14 cellular contexts compared by ENCODE assay signal in the genomic region with DNA sequence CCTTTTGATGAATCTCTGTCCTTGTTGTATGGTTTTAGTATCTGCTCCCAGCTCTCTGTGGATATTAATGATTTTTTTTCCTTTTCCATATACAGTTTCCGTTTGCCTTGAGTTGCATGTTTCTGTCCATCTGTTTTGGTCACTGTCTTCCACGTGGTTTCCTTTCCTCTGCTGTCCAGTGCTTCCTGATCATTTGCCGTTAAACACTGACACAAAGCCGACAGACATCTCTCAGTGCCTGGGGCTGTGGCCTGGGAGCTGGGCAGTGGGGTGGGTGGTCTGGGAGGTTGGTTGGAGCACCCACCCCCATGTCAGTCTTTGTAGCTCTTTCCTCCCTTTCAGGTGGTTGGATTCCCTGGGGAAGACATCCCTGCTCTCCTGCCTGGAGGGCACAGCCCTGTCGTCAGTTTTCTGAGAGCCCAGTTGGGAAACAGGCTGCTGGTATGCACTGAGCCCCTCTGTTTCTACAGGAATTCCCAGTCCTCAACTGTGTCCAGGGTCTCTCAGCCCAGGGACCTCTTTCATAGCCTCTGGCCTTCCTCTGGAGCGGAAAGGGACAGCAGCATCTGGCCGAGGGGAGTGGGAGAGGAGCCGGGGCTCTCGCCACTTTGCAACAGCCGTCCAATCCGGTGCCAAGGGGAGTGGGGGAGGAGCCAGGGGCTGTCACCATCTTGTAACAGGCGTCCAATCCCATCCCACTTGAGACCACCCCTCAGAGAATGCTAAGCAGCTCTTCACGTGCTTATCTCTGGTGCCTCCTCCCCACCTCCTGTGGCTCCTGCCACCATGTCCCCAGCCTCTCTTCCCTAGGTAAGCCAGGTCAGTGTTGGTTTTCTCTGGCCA.
"Had no signal": no experiment of that assay in that cellular context is flagged by ENCODE, and none has a peak within 500 bp of the region (broad histone marks: within the 10 kb centered on the region; RNA-seq: fewer than 3 reads in every experiment).

No MANE protein-coding gene starts in this region.

- H3K4me3 ChIP-seq: breast epithelium, hepatocyte, skin epidermis, tibial artery, uterus had no signal

- H2AFZ ChIP-seq: hepatocyte, parathyroid adenoma had no signal

- H3K4me1 Mint-ChIP-seq: activated CD4-positive, alpha-beta T cell treated with anti-CD3 and anti-CD28 coated beads, Interleukin-2, amount 10 ng/mL, durations not matched to agents 7 days and 5 days had no signal

- H3K79me2 ChIP-seq: hepatocyte, parathyroid adenoma had no signal

- H3K36me3 ChIP-seq: breast epithelium, tibial artery, uterus had no signal

- H3K27ac ChIP-seq: breast epithelium, hepatocyte, parathyroid adenoma, skin epidermis, tibial artery, uterus had no signal

- H3K9ac ChIP-seq: parathyroid adenoma had no signal

- DNase-seq: activated CD4-positive, alpha-beta T cell treated with anti-CD3 and anti-CD28 coated beads, Interleukin-2, amount 10 ng/mL, durations not matched to agents 7 days and 5 days; activated naive CD4-positive, alpha-beta T cell; aorta; kidney glomerular epithelial cell; stimulated activated CD4-positive, alpha-beta T cell treated with anti-CD3 and anti-CD28 coated beads, Interleukin-4, amount 100 ng/mL, for 24 hours; stimulated activated naive CD4-positive, alpha-beta T cell; tibial artery; uterus had no signal

- H3K4me1 ChIP-seq: breast epithelium, parathyroid adenoma had no signal

- H3K9me3 Mint-ChIP-seq: activated CD4-positive, alpha-beta T cell treated with anti-CD3 and anti-CD28 coated beads, Interleukin-2, amount 10 ng/mL, durations not matched to agents 7 days and 5 days; dendritic cell treated with granulocyte-macrophage colony-stimulating factor and Interleukin-4, amounts not matched to agents 40 ng/mL and 50 ng/mL, for 4 days; T-helper 2 cell treated with Interferon-gamma antibody and Interleukin-4, amounts not matched to agents 5 μg/mL and 100 μg/mL, for 36 hours had no signal

- H3K27me3 ChIP-seq: breast epithelium had no signal

- H3K4me2 ChIP-seq: hepatocyte had no signal

- H3K9me3 ChIP-seq: breast epithelium, tibial artery, uterus had no signal

- H3K4me3 Mint-ChIP-seq: activated CD4-positive, alpha-beta T cell treated with anti-CD3 and anti-CD28 coated beads, Interleukin-2, amount 10 ng/mL, durations not matched to agents 7 days and 5 days; dendritic cell treated with granulocyte-macrophage colony-stimulating factor and Interleukin-4, amounts not matched to agents 40 ng/mL and 50 ng/mL, for 4 days; T-helper 2 cell treated with Interferon-gamma antibody and Interleukin-4, amounts not matched to agents 5 μg/mL and 100 μg/mL, for 36 hours had no signal

- H3K27ac Mint-ChIP-seq: activated CD4-positive, alpha-beta T cell treated with anti-CD3 and anti-CD28 coated beads, Interleukin-2, amount 10 ng/mL, durations not matched to agents 7 days and 5 days; dendritic cell treated with granulocyte-macrophage colony-stimulating factor and Interleukin-4, amounts not matched to agents 40 ng/mL and 50 ng/mL, for 4 days; T-helper 2 cell treated with Interferon-gamma antibody and Interleukin-4, amounts not matched to agents 5 μg/mL and 100 μg/mL, for 36 hours had no signal
